ENCODE assay signal across 8 cellular contexts in the genomic region with DNA sequence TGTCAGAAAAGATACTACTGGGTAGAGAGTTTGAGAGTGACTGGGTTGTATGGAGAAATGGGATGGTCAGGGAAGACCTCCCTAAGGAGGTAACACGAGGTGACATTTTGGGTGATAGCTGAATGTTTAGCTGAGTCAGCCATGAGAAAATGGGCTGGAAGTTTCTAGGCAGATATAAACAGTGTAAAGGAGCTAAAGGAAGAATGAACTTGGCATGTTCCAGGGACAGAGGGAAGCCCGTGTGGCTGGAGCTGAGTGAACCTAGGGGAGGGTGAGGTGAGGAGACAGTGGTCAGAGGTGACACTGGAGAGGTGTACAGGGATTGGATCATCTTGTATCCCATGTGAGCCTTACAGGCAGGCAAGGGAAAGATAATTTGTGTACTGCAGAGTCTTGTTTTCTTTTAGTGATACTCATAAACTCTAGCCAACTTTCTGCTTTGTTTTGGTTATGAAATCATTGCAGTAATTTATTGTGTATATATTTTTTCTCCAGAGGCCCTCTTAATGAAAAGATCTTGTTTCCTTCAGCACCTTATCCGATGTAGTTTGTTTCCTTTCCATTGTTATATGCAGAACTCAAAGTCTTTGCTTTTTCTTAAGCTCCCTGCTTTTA. TPM values are rescaled to one million over a fixed set of nuclear protein-coding genes. Genes with fewer than 3 reads are reported as not detected.
DNase-seq lines count a peak whose midpoint lies in the region; ATAC-seq and TF ChIP-seq lines count a peak whose summit lies in the region.

No MANE protein-coding gene starts in this region.

- no peak for TF ChIP-seq RAD21 in SK-N-SH (IDR thresholded peaks at IDR 0.05; ENCODE audit: low read length)

- POLR2A ChIA-PET in SK-N-SH (lab: Yijun Ruan, JAX) = no interaction called here

- 68% methylated on average over 3 of the region's 3 CpGs for WGBS in SK-N-SH (ENCODE audit: low lambda C conversion rate)

- H3K9me3 ChIP-seq in SK-N-SH = no peaks in the 10 kb centered on the region

- H3K4me3 Mint-ChIP-seq in stimulated activated memory B cell treated with anti-CD40 and anti-IgM and Interleukin-4, amounts not matched to agents 10 μg/mL and 1 μg/mL and 100 μg/mL, for 72 hours = no peak overlapping the region

- no peak for ATAC-seq in SK-N-SH treated with all-trans-retinoic acid at 6 μM for 48 hours
- no peak for ATAC-seq in stimulated activated memory B cell treated with anti-CD40 and anti-IgM and Interleukin-4, amounts not matched to agents 10 μg/mL and 1 μg/mL and 100 μg/mL, for 72 hours

- H3K27me3 ChIP-seq in SK-N-SH (ENCODE audit: insufficient read depth) = no peaks in the 10 kb centered on the region

- peak overlapping the region; percentile 80 for H3K4me2 ChIP-seq in SK-N-SH

- peak overlapping the region; percentile 81; the same call in 1 of the 2 replicates for H3K9ac ChIP-seq in SK-N-SH

- DNase-seq in SK-N-SH (no peak), fibroblast of villous mesenchyme (ENCODE audit: low read depth) (peak; percentile 55), T-helper 9 cell (no peak), posterior vena cava (ENCODE audit: low spot score) (no peak)
- no peak for DNase-seq in stimulated activated CD4-positive, alpha-beta T cell treated with anti-CD3 and anti-CD28 coated beads, Interleukin-4, amount 100 ng/mL, for 1 hour

- peaks cover 7% of the 10 kb centered on the region for H3K36me3 Mint-ChIP-seq in stimulated activated memory B cell treated with anti-CD40 and anti-IgM and Interleukin-4, amounts not matched to agents 10 μg/mL and 1 μg/mL and 100 μg/mL, for 72 hours

- H3K9me3 Mint-ChIP-seq in stimulated activated memory B cell treated with anti-CD40 and anti-IgM and Interleukin-4, amounts not matched to agents 10 μg/mL and 1 μg/mL and 100 μg/mL, for 72 hours = no peaks in the 10 kb centered on the region

- H3K4me3 ChIP-seq in SK-N-SH (ENCODE audit: low read depth in 2 of 2, low read length in 1 of 2) (peak overlapping the region; percentile 91 to 93; a peak in 3 of 4 replicates), WI38 (ENCODE audit: low read depth, low read length) (peak overlapping the region; percentile 93), fibroblast of villous mesenchyme (ENCODE audit: low read depth, low read length) (peak overlapping the region; percentile 87)

- H2AFZ ChIP-seq in SK-N-SH (ENCODE audit: low read depth) = no peak overlapping the region

- peak overlapping the region; percentile 87 for H3K27ac Mint-ChIP-seq in stimulated activated memory B cell treated with anti-CD40 and anti-IgM and Interleukin-4, amounts not matched to agents 10 μg/mL and 1 μg/mL and 100 μg/mL, for 72 hours

- no peak for TF ChIP-seq EP300 in SK-N-SH (IDR thresholded peaks at IDR 0.05; ENCODE audit: borderline replicate concordance in 1 of 2, low read depth in 1 of 2, low read length in 1 of 2)

- TF ChIP-seq CTCF in SK-N-SH (IDR thresholded peaks at IDR 0.05) = no peak
- no peak for TF ChIP-seq CTCF in WI38 (IDR thresholded peaks at IDR 0.05; ENCODE audit: low read depth, low read length)
- TF ChIP-seq CTCF in fibroblast of villous mesenchyme (IDR thresholded peaks at IDR 0.05; ENCODE audit: insufficient read depth, low read depth, low read length) = no peak

- peaks cover 44% of the 10 kb centered on the region for H3K4me1 Mint-ChIP-seq in stimulated activated memory B cell treated with anti-CD40 and anti-IgM and Interleukin-4, amounts not matched to agents 10 μg/mL and 1 μg/mL and 100 μg/mL, for 72 hours

- H3K27ac ChIP-seq in SK-N-SH (ENCODE audit: low read depth in 2 of 2, low read length in 1 of 2) = peak overlapping the region in 1 of 2 experiments; percentile 78; a peak in 1 of 4 replicates

- H3F3A ChIP-seq in SK-N-SH (replicated peaks; ENCODE audit: insufficient read depth) = peaks cover 5% of the 10 kb centered on the region

- peaks cover 8 to 21% of the 10 kb centered on the region in 2 experiments; a peak in 2 of 4 replicates for H3K4me1 ChIP-seq in SK-N-SH (ENCODE audit: control insufficient read depth in 1 of 2, insufficient read depth in 2 of 2, low read depth in 1 of 2, low read length in 1 of 2)

- no peaks in the 10 kb centered on the region for H3K9me2 ChIP-seq in SK-N-SH

- peaks cover 64% of the 10 kb centered on the region for H3K79me2 ChIP-seq in SK-N-SH (ENCODE audit: insufficient read depth)

- intact Hi-C loops in posterior vena cava (cut with DNase I) = no loop called here

- H3K36me3 ChIP-seq in SK-N-SH (replicated peaks in 1 of 2; ENCODE audit: control insufficient read depth in 1 of 2, insufficient read depth in 2 of 2, low read length in 1 of 2) = peaks cover 16 to 22% of the 10 kb centered on the region in 2 experiments

- H4K20me1 ChIP-seq in SK-N-SH (ENCODE audit: insufficient read depth) = peaks cover 10% of the 10 kb centered on the region; the same call in 1 of the 2 replicates

- CTCF ChIA-PET in SK-N-SH (lab: Yijun Ruan, JAX) = interaction anchor here (0.9 to 3.9 kb wide), 9 partner anchors 14 to 278 kb away, joined by 3 to 31 read pairs (median 3); a partner anchor contains a TSS

- H3K27me3 Mint-ChIP-seq in stimulated activated memory B cell treated with anti-CD40 and anti-IgM and Interleukin-4, amounts not matched to agents 10 μg/mL and 1 μg/mL and 100 μg/mL, for 72 hours = no peaks in the 10 kb centered on the region

TF ChIP-seq in SK-N-SH, 30 proteins besides CTCF, POLR2A, EP300 and RAD21:
- no peak for TF ChIP-seq TAF1 (IDR thresholded peaks at IDR 0.05; ENCODE audit: borderline replicate concordance, low read depth, low read length)
- TF ChIP-seq MXI1 (IDR thresholded peaks at IDR 0.05; ENCODE audit: low read depth, low read length) = no peak
- TF ChIP-seq FOXJ3 (CRISPR knock-in tag; IDR thresholded peaks at IDR 0.05) = no peak
- no peak for TF ChIP-seq TEAD4 (IDR thresholded peaks at IDR 0.05; ENCODE audit: borderline replicate concordance, insufficient read depth)
- TF ChIP-seq, protein P1, sequence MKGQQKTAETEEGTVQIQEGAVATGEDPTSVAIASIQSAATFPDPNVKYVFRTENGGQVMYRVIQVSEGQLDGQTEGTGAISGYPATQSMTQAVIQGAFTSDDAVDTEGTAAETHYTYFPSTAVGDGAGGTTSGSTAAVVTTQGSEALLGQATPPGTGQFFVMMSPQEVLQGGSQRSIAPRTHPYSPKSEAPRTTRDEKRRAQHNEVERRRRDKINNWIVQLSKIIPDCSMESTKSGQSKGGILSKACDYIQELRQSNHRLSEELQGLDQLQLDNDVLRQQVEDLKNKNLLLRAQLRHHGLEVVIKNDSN (IDR thresholded peaks at IDR 0.05; ENCODE audit: borderline replicate concordance, low read depth) = no peak
- no peak for TF ChIP-seq YY1 (IDR thresholded peaks at IDR 0.05; ENCODE audit: low read depth)
- no peak for TF ChIP-seq GABPA (IDR thresholded peaks at IDR 0.05; ENCODE audit: low read depth)
- no peak for TF ChIP-seq EZH2phosphoT487 (IDR thresholded peaks at IDR 0.05; ENCODE audit: borderline replicate concordance, low read depth)
- TF ChIP-seq RCOR1 (IDR thresholded peaks at IDR 0.05; ENCODE audit: low read length) = no peak
- no peak for TF ChIP-seq RFX5 (IDR thresholded peaks at IDR 0.05; ENCODE audit: low read length)

TF ChIP-seq in SK-N-SH treated with all-trans-retinoic acid at 6 μM for 48 hours, 23 proteins besides CTCF, POLR2A, EP300 and RAD21 (continues in another document):
- TF ChIP-seq RARB (CRISPR knock-in tag; IDR thresholded peaks at IDR 0.05) (no peak), ESRRG (CRISPR knock-in tag; IDR thresholded peaks at IDR 0.05) (no peak), ZFP3 (CRISPR knock-in tag; IDR thresholded peaks at IDR 0.05) (no peak), ZFP30 (CRISPR knock-in tag; IDR thresholded peaks at IDR 0.05) (no peak), BACH2 (CRISPR knock-in tag; IDR thresholded peaks at IDR 0.05; ENCODE audit: borderline replicate concordance) (no peak), ZC3H10 (CRISPR knock-in tag; IDR thresholded peaks at IDR 0.05) (no peak), ARNTL (CRISPR knock-in tag; IDR thresholded peaks at IDR 0.05; ENCODE audit: borderline replicate concordance, low read depth) (no peak), TCF4 (CRISPR knock-in tag; IDR thresholded peaks at IDR 0.05; ENCODE audit: borderline replicate concordance) (no peak), ISL1 (CRISPR knock-in tag; IDR thresholded peaks at IDR 0.05) (no peak), PPARA (CRISPR knock-in tag; IDR thresholded peaks at IDR 0.05; ENCODE audit: borderline replicate concordance) (no peak), ZNF8 (CRISPR knock-in tag; IDR thresholded peaks at IDR 0.05) (no peak)
- TF ChIP-seq, protein P2, sequence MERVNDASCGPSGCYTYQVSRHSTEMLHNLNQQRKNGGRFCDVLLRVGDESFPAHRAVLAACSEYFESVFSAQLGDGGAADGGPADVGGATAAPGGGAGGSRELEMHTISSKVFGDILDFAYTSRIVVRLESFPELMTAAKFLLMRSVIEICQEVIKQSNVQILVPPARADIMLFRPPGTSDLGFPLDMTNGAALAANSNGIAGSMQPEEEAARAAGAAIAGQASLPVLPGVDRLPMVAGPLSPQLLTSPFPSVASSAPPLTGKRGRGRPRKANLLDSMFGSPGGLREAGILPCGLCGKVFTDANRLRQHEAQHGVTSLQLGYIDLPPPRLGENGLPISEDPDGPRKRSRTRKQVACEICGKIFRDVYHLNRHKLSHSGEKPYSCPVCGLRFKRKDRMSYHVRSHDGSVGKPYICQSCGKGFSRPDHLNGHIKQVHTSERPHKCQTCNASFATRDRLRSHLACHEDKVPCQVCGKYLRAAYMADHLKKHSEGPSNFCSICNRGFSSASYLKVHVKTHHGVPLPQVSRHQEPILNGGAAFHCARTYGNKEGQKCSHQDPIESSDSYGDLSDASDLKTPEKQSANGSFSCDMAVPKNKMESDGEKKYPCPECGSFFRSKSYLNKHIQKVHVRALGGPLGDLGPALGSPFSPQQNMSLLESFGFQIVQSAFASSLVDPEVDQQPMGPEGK (CRISPR knock-in tag; IDR thresholded peaks at IDR 0.05; ENCODE audit: borderline replicate concordance) = no peak
- TF ChIP-seq, protein P3, sequence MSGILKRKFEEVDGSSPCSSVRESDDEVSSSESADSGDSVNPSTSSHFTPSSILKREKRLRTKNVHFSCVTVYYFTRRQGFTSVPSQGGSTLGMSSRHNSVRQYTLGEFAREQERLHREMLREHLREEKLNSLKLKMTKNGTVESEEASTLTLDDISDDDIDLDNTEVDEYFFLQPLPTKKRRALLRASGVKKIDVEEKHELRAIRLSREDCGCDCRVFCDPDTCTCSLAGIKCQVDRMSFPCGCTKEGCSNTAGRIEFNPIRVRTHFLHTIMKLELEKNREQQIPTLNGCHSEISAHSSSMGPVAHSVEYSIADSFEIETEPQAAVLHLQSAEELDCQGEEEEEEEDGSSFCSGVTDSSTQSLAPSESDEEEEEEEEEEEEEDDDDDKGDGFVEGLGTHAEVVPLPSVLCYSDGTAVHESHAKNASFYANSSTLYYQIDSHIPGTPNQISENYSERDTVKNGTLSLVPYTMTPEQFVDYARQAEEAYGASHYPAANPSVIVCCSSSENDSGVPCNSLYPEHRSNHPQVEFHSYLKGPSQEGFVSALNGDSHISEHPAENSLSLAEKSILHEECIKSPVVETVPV (CRISPR knock-in tag; IDR thresholded peaks at IDR 0.05) = no peak

RNA-seq across cellular contexts. Expression of a gene that starts 1.8 kb away (rescaled TPM):
- polyA plus RNA-seq in SK-N-SH (2012; rRNA removed) = 46.3 and 63.1 TPM in 2 replicates
- 77.1 and 82.2 TPM in 2 replicates for polyA plus RNA-seq in SK-N-SH (2012; cell fraction: cytosol; rRNA removed)
- polyA plus RNA-seq in SK-N-SH (2012; cell fraction: nucleus; rRNA removed) = 11.7 and 22.2 TPM in 2 replicates
- total RNA-seq in fibroblast of villous mesenchyme (58.6 and 99.3 TPM in 2 replicates), posterior vena cava (10 to 100 TPM; 37.0 to 41.8 TPM)
